14 cellular contexts compared by ENCODE assay signal in the genomic region with DNA sequence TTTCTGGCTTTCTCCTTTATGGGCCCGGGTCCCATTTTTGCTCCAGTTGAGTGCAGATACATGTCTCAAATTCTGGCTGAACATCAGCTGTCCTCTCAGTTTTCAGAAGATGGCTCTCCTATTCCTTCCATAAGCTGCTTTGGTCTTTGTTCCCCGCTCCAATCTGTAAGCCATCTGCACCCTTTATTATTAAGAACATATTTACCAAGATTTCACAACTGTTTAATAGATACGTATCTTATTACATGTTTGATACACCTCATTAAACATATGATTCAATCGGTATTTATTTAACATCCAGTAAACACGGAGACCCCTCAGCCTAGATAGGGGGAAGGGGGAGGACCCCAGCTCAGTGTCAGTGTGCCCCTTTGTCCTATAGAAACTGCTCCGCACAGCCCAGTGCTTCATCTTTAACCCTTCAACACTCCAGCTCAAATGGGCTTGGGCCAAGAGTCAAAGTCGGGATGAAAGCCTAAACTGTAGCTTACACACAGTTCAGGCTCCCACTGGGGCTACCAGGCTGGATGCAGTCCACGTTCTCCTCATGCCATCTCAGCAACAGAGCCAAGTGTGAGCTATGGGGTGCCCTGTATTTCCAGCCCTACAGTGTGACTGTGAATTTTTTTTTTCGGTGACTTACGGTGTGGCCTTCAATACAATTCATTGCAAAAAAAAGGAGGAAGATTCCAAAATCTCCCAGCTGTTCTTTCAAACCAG.
A peak's percentile ranks its signal among the peaks of the same experiment; 100 is the strongest.
DNase-seq lines count a peak whose midpoint lies in the region; ATAC-seq and TF ChIP-seq lines count a peak whose summit lies in the region.
"Had no signal": no experiment of that assay in that cellular context is flagged by ENCODE, and none has a peak within 500 bp of the region (broad histone marks: within the 10 kb centered on the region; RNA-seq: fewer than 3 reads in every experiment).

No MANE protein-coding gene starts in this region.

- intact Hi-C loops in sciatic nerve (cut with DNase I) = no loop called here

- H3K36me3 Mint-ChIP-seq in brain = no peaks in the 10 kb centered on the region
- H3K36me3 Mint-ChIP-seq in immature natural killer cell = no peaks in the 10 kb centered on the region
- H3K36me3 Mint-ChIP-seq: naive thymus-derived CD8-positive, alpha-beta T cell had no signal

- peak; percentile 40 for ATAC-seq in sciatic nerve
- ATAC-seq in HG03097 (IDR thresholded peaks at IDR 0.05; ENCODE audit: low FRiP score, unreplicated experiment) = no peak
- ATAC-seq: activated naive CD4-positive, alpha-beta T cell treated with anti-CD3 and anti-CD28 coated beads, Interleukin-2, amount 50 U/mL, for 72 hours; naive thymus-derived CD8-positive, alpha-beta T cell; right lobe of liver; stimulated activated naive CD8-positive, alpha-beta T cell treated with anti-CD3 and anti-CD28 coated beads, Interleukin-15, amount 100 ng/mL, for 72 hours had no signal

- H3K9me3 Mint-ChIP-seq in brain (peaks cover 0 to 8% (median 4%) of the 10 kb centered on the region in 5 experiments), immature natural killer cell (no peaks in the 10 kb centered on the region)
- H3K9me3 Mint-ChIP-seq: CD4-positive, alpha-beta T cell had no signal

- H3K4me3 Mint-ChIP-seq in brain (peak overlapping the region in 2 of 5 experiments; percentile 24 to 43), immature natural killer cell (no peak overlapping the region)
- H3K4me3 Mint-ChIP-seq: CD4-positive, alpha-beta T cell; naive thymus-derived CD8-positive, alpha-beta T cell; stimulated activated naive CD8-positive, alpha-beta T cell treated with anti-CD3 and anti-CD28 coated beads, Interleukin-15, amount 100 ng/mL, for 72 hours had no signal

- TF ChIP-seq CTCF in brain (conservative IDR thresholded peaks at IDR 0.05) = no peak

- H3K27ac Mint-ChIP-seq in brain (peak overlapping the region in 4 of 5 experiments; percentile 12 to 77 (median 46)), immature natural killer cell (no peak overlapping the region)
- H3K27ac Mint-ChIP-seq: activated naive CD4-positive, alpha-beta T cell treated with anti-CD3 and anti-CD28 coated beads, Interleukin-2, amount 50 U/mL, for 72 hours; CD4-positive, alpha-beta T cell; naive thymus-derived CD8-positive, alpha-beta T cell; stimulated activated naive CD8-positive, alpha-beta T cell treated with anti-CD3 and anti-CD28 coated beads, Interleukin-15, amount 100 ng/mL, for 72 hours had no signal

- H3K27me3 Mint-ChIP-seq in brain (no peaks in the 10 kb centered on the region), immature natural killer cell (ENCODE audit: low read depth in 3 of 3) (peaks cover 0 to 2% (median 1%) of the 10 kb centered on the region in 3 donors)
- H3K27me3 Mint-ChIP-seq: CD4-positive, alpha-beta T cell; stimulated activated naive CD8-positive, alpha-beta T cell treated with anti-CD3 and anti-CD28 coated beads, Interleukin-15, amount 100 ng/mL, for 72 hours had no signal

- peak; percentile 46 for DNase-seq in EH (ENCODE audit: low read depth)
- peak; percentile 44 for DNase-seq in NCI-H2107 (lab: John Stamatoyannopoulos, UW)
- DNase-seq in sciatic nerve (ENCODE audit: low spot score) = no peak
- no peak for DNase-seq in immature natural killer cell
- DNase-seq in nucleus accumbens (lab: John Stamatoyannopoulos, UW) = no peak
- DNase-seq: CD4-positive, alpha-beta T cell; heart right ventricle; MM.1S; naive thymus-derived CD8-positive, alpha-beta T cell; right lobe of liver; stimulated activated naive CD8-positive, alpha-beta T cell treated with anti-CD3 and anti-CD28 coated beads, Interleukin-15, amount 100 ng/mL, for 72 hours had no signal

- H3K4me1 Mint-ChIP-seq in brain = peaks cover 47% of the 10 kb centered on the region
- no peaks in the 10 kb centered on the region for H3K4me1 Mint-ChIP-seq in immature natural killer cell
- H3K4me1 Mint-ChIP-seq: naive thymus-derived CD8-positive, alpha-beta T cell; stimulated activated naive CD8-positive, alpha-beta T cell treated with anti-CD3 and anti-CD28 coated beads, Interleukin-15, amount 100 ng/mL, for 72 hours had no signal

Comparison
In these comparisons a context has a peak if more than half of its experiments do, and no peak if none do; other contexts are left out.
1. DNase-seq: peak in EH (single experiment) and NCI-H2107 (single experiment); none in sciatic nerve (single experiment), immature natural killer cell (0 of 3) and nucleus accumbens (0 of 56).
2. H3K27ac Mint-ChIP-seq: peak in brain (4 of 5); none in immature natural killer cell (0 of 6).